ENCODE assay signal across 22 cellular contexts in genomic region chr16:53045554-53046250, GRCh38. TPM values are rescaled to one million over a fixed set of nuclear protein-coding genes. Genes with fewer than 3 reads are reported as not detected.
A peak's percentile ranks its signal among the peaks of the same experiment; 100 is the strongest.
DNase-seq lines count a peak whose midpoint lies in the region; ATAC-seq and TF ChIP-seq lines count a peak whose summit lies in the region.
"Had no signal": no experiment of that assay in that cellular context is flagged by ENCODE, and none has a peak within 500 bp of the region (broad histone marks: within the 10 kb centered on the region; RNA-seq: fewer than 3 reads in every experiment).

No MANE protein-coding gene starts in this region.

- no peak for TF ChIP-seq EP300 in sigmoid colon (IDR thresholded peaks at IDR 0.05)

- peak; percentile 99 for DNase-seq in LNCaP clone FGC (ENCODE audit: low read depth)
- peak; percentile 23 to 98 for DNase-seq in T47D (ENCODE audit: low read depth in 1 of 2, low spot score in 1 of 2)
- DNase-seq in left colon, result peak; percentile 53 to 55
- DNase-seq in sigmoid colon, result peak; percentile 35
- DNase-seq in GM13977 (ENCODE audit: low spot score), result no peak
- no peak for DNase-seq in activated CD4-positive, CD25-positive, alpha-beta regulatory T cell (lab: John Stamatoyannopoulos, UW)
- DNase-seq: activated CD4-positive, alpha-beta T cell treated with anti-CD3 and anti-CD28 coated beads, Interleukin-2, amount 50 U/mL, for 4 hours; activated effector memory CD4-positive, alpha-beta T cell treated with Interleukin-2 at 50 U/mL for 16 hours; CD8-positive, alpha-beta T cell; heart left ventricle; IMR-90; left ventricle myocardium superior; NCI-H1436 treated with DMSO at 0.1 percent for 48 hours; NCI-H2171 treated with DMSO at 0.1 percent for 48 hours; NCI-H526; stimulated activated CD4-positive, alpha-beta T cell treated with anti-CD3 and anti-CD28 coated beads, Interleukin-2, amount 100 ng/mL, for 48 hours; stimulated activated naive CD4-positive, alpha-beta T cell treated with Interleukin-2 at 50 U/mL for 16 hours; thyroid gland had no signal

- 16 to 67% methylated on average over 5 of the region's 5 CpGs for WGBS in sigmoid colon, 2 donors

- intact Hi-C loops in left colon (cut with DNase I, micrococcal nuclease) (loop anchor here in 1 of 2 donors (5.0 to 10.0 kb wide), 2 partner anchors 162 to 469 kb away; no protein-coding TSS in a partner anchor), sigmoid colon (cut with DNase I) (no loop called here)

- no peak for TF ChIP-seq POLR2A in sigmoid colon (IDR thresholded peaks at IDR 0.05)

- no peak for TF ChIP-seq CTCF in LNCaP clone FGC (IDR thresholded peaks at IDR 0.05; ENCODE audit: control insufficient read depth, extremely low read depth, insufficient read depth)
- no peak for TF ChIP-seq CTCF in sigmoid colon (IDR thresholded peaks at IDR 0.05)
- no peak for TF ChIP-seq CTCF in GM13977 (IDR thresholded peaks at IDR 0.05; ENCODE audit: extremely low read depth, insufficient read depth, missing control alignments)

- H3K9me3 ChIP-seq in sigmoid colon, result no peaks in the 10 kb centered on the region
- H3K9me3 ChIP-seq: heart left ventricle, thyroid gland had no signal

- in situ Hi-C loops in T47D (cut with HindIII; ENCODE audit: low pct_unique_long_range_greater_than_20kb, low sequenced_read_pairs) (no loop called here), GM13977 (cut with MboI; ENCODE audit: low pct_unique_long_range_greater_than_20kb, low sequenced_read_pairs, unreplicated experiment) (no loop called here)

- peaks cover 0 to 12% (median 0%) of the 10 kb centered on the region in 4 donors for H3K4me1 ChIP-seq in sigmoid colon

- ATAC-seq in left colon (peak; percentile 36), GM18858 (IDR thresholded peaks at IDR 0.05; ENCODE audit: unreplicated experiment) (no peak), GM21360 (IDR thresholded peaks at IDR 0.05; ENCODE audit: unreplicated experiment) (no peak)
- ATAC-seq: CD8-positive, alpha-beta T cell; GM12878; heart left ventricle; left ventricle myocardium superior; SK-N-SH treated with all-trans-retinoic acid at 6 μM for 48 hours had no signal

- H3K27me3 ChIP-seq in sigmoid colon, result peaks cover 0 to 12% (median 0%) of the 10 kb centered on the region in 3 donors
- H3K27me3 ChIP-seq: thyroid gland had no signal

- no peak overlapping the region for H3K27ac ChIP-seq in sigmoid colon
- H3K27ac ChIP-seq: thyroid gland had no signal

- H3K4me3 ChIP-seq in LNCaP clone FGC (ENCODE audit: low read depth, low read length), result no peak overlapping the region
- no peak overlapping the region for H3K4me3 ChIP-seq in sigmoid colon
- H3K4me3 ChIP-seq: GM12878, heart left ventricle, thyroid gland had no signal

- no peaks in the 10 kb centered on the region for H3K36me3 ChIP-seq in sigmoid colon
- H3K36me3 ChIP-seq: heart left ventricle, thyroid gland had no signal

RNA-seq across cellular contexts. Expression of gene CHD9NB, which starts 7.0 kb away (rescaled TPM):
- total RNA-seq in left colon, result 1 to 10 TPM; 5.0 to 6.1 TPM
- under 1 TPM in 2 of 4 donors, not detected in 2; 0.55 to 0.71 TPM for total RNA-seq in sigmoid colon
- 1 to 10 TPM; 4.6 to 9.5 (median 6.6) TPM for polyA plus RNA-seq in sigmoid colon
- total RNA-seq: CD8-positive, alpha-beta T cell had no signal

RNA-seq across cellular contexts. Expression of gene CHD9, which starts 9.1 kb away (rescaled TPM):
- 10 to 100 TPM; 68.6 to 73.7 TPM for total RNA-seq in left colon
- total RNA-seq in sigmoid colon, result 10 to 100 TPM; 55.5 to 88.5 (median 85.5) TPM
- 10 to 100 TPM; 13.8 to 20.1 (median 15.2) TPM for polyA plus RNA-seq in sigmoid colon

Comparison
In these comparisons a context has a peak if more than half of its experiments do, and no peak if none do; other contexts are left out.
1. DNase-seq: peak in LNCaP clone FGC (single experiment), T47D (2 of 2), left colon (2 of 2) and sigmoid colon (single experiment); none in GM13977 (single experiment) and activated CD4-positive, CD25-positive, alpha-beta regulatory T cell (0 of 4).